24 cellular contexts compared by ENCODE assay signal in the genomic region with DNA sequence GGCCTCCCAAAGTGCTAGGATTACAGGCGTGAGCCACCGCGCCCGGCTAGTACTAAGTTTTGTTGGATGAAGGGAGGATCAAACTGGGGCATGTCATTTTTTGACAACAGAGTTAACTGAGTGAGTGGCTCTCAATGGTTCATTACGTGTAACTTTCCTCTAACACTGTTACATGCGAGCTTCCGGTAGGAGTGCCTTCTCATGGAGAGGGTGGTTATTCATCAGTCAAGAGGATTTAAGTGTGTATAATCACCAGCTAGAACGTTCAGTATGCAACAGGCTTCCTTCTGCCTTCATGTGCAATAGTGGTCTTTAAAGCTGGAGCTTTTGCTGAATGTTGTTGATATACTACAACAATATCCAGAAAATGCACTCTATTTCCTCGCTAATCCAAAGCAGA.
"Had no signal": no experiment of that assay in that cellular context is flagged by ENCODE, and none has a peak within 500 bp of the region (broad histone marks: within the 10 kb centered on the region; RNA-seq: fewer than 3 reads in every experiment).

No MANE protein-coding gene starts in this region.

- ATAC-seq: activated CD8-positive, alpha-beta T cell treated with anti-CD3 and anti-CD28 coated beads, Interleukin-2, amount 10 ng/mL, durations not matched to agents 7 days and 5 days; WTC11 had no signal

- H3K4me3 ChIP-seq: adrenal gland had no signal

- H3K27me3 ChIP-seq: adrenal gland had no signal

- DNase-seq: activated CD4-positive, alpha-beta T cell treated with anti-CD3 and anti-CD28 coated beads for 48 hours; activated CD4-positive, alpha-beta T cell treated with anti-CD3 and anti-CD28 coated beads, Interleukin-2, amount 50 U/mL, for 4 hours; activated CD4-positive, CD25-positive, alpha-beta regulatory T cell treated with anti-CD3 and anti-CD28 coated beads, Interleukin-2, amount 50 U/mL, for 72 hours; activated CD8-positive, alpha-beta memory T cell treated with anti-CD3 and anti-CD28 coated beads, Interleukin-2, amount 50 U/mL, for 48 hours; activated CD8-positive, alpha-beta T cell treated with anti-CD3 and anti-CD28 coated beads, Interleukin-2, amount 10 ng/mL, durations not matched to agents 7 days and 5 days; activated naive CD4-positive, alpha-beta T cell treated with anti-CD3 and anti-CD28 coated beads, Interleukin-2, amount 50 U/mL, for 16 hours; activated naive CD8-positive, alpha-beta T cell treated with anti-CD3 and anti-CD28 coated beads, Interleukin-2, amount 10 ng/mL, durations not matched to agents 7 days and 5 days; activated T-cell treated with anti-CD3 and anti-CD28 coated beads, Interleukin-2, amount 50 U/mL, for 1 hour; adrenal gland; anterior cingulate cortex; cerebellar nuclear complex; IMR-90; Kasumi-1; KBM-7; NCI-H1048; NCI-H1694; NCI-H2029; NCI-H446; NCI-H526; NCI-H82; SIG-M5; T-helper 2 cell; T1000 had no signal

- H3K36me3 ChIP-seq: adrenal gland had no signal

- H3K9me3 ChIP-seq: adrenal gland had no signal

- H3K27ac ChIP-seq: adrenal gland had no signal

- H3K4me1 ChIP-seq: adrenal gland had no signal
